20 cellular contexts compared by ENCODE assay signal in the genomic region with DNA sequence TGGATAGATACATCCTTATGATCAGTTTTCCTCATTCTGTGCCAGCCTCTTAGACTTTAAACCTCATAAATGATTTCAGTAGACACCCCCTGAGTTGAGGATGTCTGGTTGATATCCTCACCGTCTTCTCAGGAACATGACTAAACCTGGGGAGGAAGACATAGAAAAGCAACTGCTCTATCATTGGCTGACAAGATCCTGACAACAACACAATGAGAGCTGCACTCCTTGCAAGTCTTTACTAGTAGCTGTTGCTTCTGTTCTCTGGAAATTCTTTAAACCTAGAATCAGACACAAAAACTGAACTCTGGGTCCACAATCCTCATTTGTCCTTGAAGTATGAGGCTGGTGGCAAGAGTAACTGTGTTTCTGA.
DNase-seq lines count a peak whose midpoint lies in the region; ATAC-seq and TF ChIP-seq lines count a peak whose summit lies in the region.
"Had no signal": no experiment of that assay in that cellular context is flagged by ENCODE, and none has a peak within 500 bp of the region (broad histone marks: within the 10 kb centered on the region; RNA-seq: fewer than 3 reads in every experiment).

No MANE protein-coding gene starts in this region.

- no peaks in the 10 kb centered on the region for H4K20me1 ChIP-seq in OCI-LY3 (ENCODE audit: insufficient read depth, low read length)

- DNase-seq in activated CD4-positive, alpha-beta T cell treated with anti-CD3 and anti-CD28 coated beads, Interleukin-2, amount 10 ng/mL, durations not matched to agents 24 days and 14 days: peak; percentile 57
- no peak for DNase-seq in activated CD4-positive, alpha-beta T cell treated with anti-CD3 and anti-CD28 coated beads, Interleukin-2, amount 50 U/mL, for 1 hour
- no peak for DNase-seq in activated naive CD8-positive, alpha-beta T cell treated with anti-CD3 and anti-CD28 coated beads, Interleukin-2, amount 50 U/mL, for 24 hours
- DNase-seq in naive thymus-derived CD8-positive, alpha-beta T cell: no peak
- DNase-seq in SIG-M5 (lab: John Stamatoyannopoulos, UW) (no peak), DMS79 (lab: John Stamatoyannopoulos, UW) (no peak)
- DNase-seq: GDM1; Karpas-422; NCI-H1105; NCI-H510A treated with DMSO at 0.1 percent for 48 hours; nephron progenitor cell; posterior cingulate gyrus; stimulated activated CD4-positive, alpha-beta T cell treated with anti-CD3 and anti-CD28 coated beads, Interleukin-1b, Interleukin-23, amount 100 ng/mL, for 48 hours had no signal

- no peak overlapping the region for H3K9ac ChIP-seq in OCI-LY3 (ENCODE audit: low read length)

- peak overlapping the region; percentile 65 for H3K4me2 ChIP-seq in OCI-LY3 (ENCODE audit: low read length)
- H3K4me2 ChIP-seq: A549 had no signal

- no peak overlapping the region for H3K4me3 ChIP-seq in OCI-LY3 (ENCODE audit: low read length)
- H3K4me3 ChIP-seq: A549, breast epithelium, esophagus muscularis mucosa, GM12878 had no signal

- peaks cover 16% of the 10 kb centered on the region for H3K4me1 Mint-ChIP-seq in activated CD4-positive, alpha-beta T cell treated with anti-CD3 and anti-CD28 coated beads, Interleukin-2, amount 10 ng/mL, durations not matched to agents 24 days and 14 days
- peaks cover 13% of the 10 kb centered on the region for H3K4me1 Mint-ChIP-seq in activated naive CD8-positive, alpha-beta T cell treated with anti-CD3 and anti-CD28 coated beads, Interleukin-2, amount 50 U/mL, for 24 hours
- peaks cover 7 to 16% (median 15%) of the 10 kb centered on the region in 4 donors for H3K4me1 Mint-ChIP-seq in naive thymus-derived CD8-positive, alpha-beta T cell
- H3K4me1 Mint-ChIP-seq: nephron progenitor cell had no signal

- peaks cover 1% of the 10 kb centered on the region for H3K36me3 Mint-ChIP-seq in activated CD4-positive, alpha-beta T cell treated with anti-CD3 and anti-CD28 coated beads, Interleukin-2, amount 10 ng/mL, durations not matched to agents 24 days and 14 days (ENCODE audit: low read depth)
- H3K36me3 Mint-ChIP-seq in activated naive CD8-positive, alpha-beta T cell treated with anti-CD3 and anti-CD28 coated beads, Interleukin-2, amount 50 U/mL, for 24 hours (ENCODE audit: low read depth): no peaks in the 10 kb centered on the region
- no peaks in the 10 kb centered on the region for H3K36me3 Mint-ChIP-seq in naive thymus-derived CD8-positive, alpha-beta T cell

- H3K27ac ChIP-seq in OCI-LY3 (ENCODE audit: low read length): peak overlapping the region; percentile 24; the same call in 1 of the 2 replicates
- H3K27ac ChIP-seq: A549, breast epithelium, esophagus muscularis mucosa had no signal

- 0 out of 2 replicates have a peak overlapping the region, but pooled peaks have one; percentile 9 for H2AFZ ChIP-seq in OCI-LY3 (ENCODE audit: low read depth, low read length)

- peak overlapping the region; percentile 84 for H3K27ac Mint-ChIP-seq in activated CD4-positive, alpha-beta T cell treated with anti-CD3 and anti-CD28 coated beads, Interleukin-2, amount 10 ng/mL, durations not matched to agents 24 days and 14 days
- peak overlapping the region; percentile 85 for H3K27ac Mint-ChIP-seq in activated naive CD8-positive, alpha-beta T cell treated with anti-CD3 and anti-CD28 coated beads, Interleukin-2, amount 50 U/mL, for 24 hours
- peak overlapping the region in 9 of 10 donors; percentile 79 to 98 (median 92) for H3K27ac Mint-ChIP-seq in naive thymus-derived CD8-positive, alpha-beta T cell
- H3K27ac Mint-ChIP-seq: nephron progenitor cell had no signal

- intact Hi-C loops in activated CD4-positive, alpha-beta T cell treated with anti-CD3 and anti-CD28 coated beads, Interleukin-2, amount 10 ng/mL, durations not matched to agents 24 days and 14 days (cut with micrococcal nuclease): loop anchor here (5.0 kb wide), 1 partner anchor 434 kb away; no protein-coding TSS in a partner anchor

- H3K4me1 ChIP-seq in OCI-LY3 (ENCODE audit: low read length): peaks cover 31% of the 10 kb centered on the region
- H3K4me1 ChIP-seq: A549, breast epithelium, esophagus muscularis mucosa had no signal

- H3K4me3 Mint-ChIP-seq in activated CD4-positive, alpha-beta T cell treated with anti-CD3 and anti-CD28 coated beads, Interleukin-2, amount 10 ng/mL, durations not matched to agents 24 days and 14 days: peak overlapping the region; percentile 83
- peak overlapping the region; percentile 79 for H3K4me3 Mint-ChIP-seq in activated naive CD8-positive, alpha-beta T cell treated with anti-CD3 and anti-CD28 coated beads, Interleukin-2, amount 50 U/mL, for 24 hours
- peak overlapping the region; percentile 61 to 91 (median 84) for H3K4me3 Mint-ChIP-seq in naive thymus-derived CD8-positive, alpha-beta T cell
- H3K4me3 Mint-ChIP-seq: nephron progenitor cell had no signal

- no peak for TF ChIP-seq CTCF in OCI-LY3 (IDR thresholded peaks at IDR 0.05; ENCODE audit: low read depth, low read length)

- peaks cover 12% of the 10 kb centered on the region; the same call in 1 of the 2 replicates for H3K27me3 ChIP-seq in OCI-LY3 (ENCODE audit: low read depth, low read length)
- H3K27me3 ChIP-seq: breast epithelium, esophagus muscularis mucosa had no signal

- H3K9me3 ChIP-seq in OCI-LY3 (ENCODE audit: insufficient read depth, low read length): no peaks in the 10 kb centered on the region
- H3K9me3 ChIP-seq: A549, breast epithelium, esophagus muscularis mucosa had no signal

- peaks cover 4% of the 10 kb centered on the region for H3K27me3 Mint-ChIP-seq in activated CD4-positive, alpha-beta T cell treated with anti-CD3 and anti-CD28 coated beads, Interleukin-2, amount 10 ng/mL, durations not matched to agents 24 days and 14 days
- no peaks in the 10 kb centered on the region for H3K27me3 Mint-ChIP-seq in activated naive CD8-positive, alpha-beta T cell treated with anti-CD3 and anti-CD28 coated beads, Interleukin-2, amount 50 U/mL, for 24 hours
- no peaks in the 10 kb centered on the region for H3K27me3 Mint-ChIP-seq in naive thymus-derived CD8-positive, alpha-beta T cell

- no peaks in the 10 kb centered on the region for H3K36me3 ChIP-seq in OCI-LY3 (replicated peaks; ENCODE audit: low read depth, low read length)
- H3K36me3 ChIP-seq: breast epithelium, esophagus muscularis mucosa had no signal

- peak; percentile 63 for ATAC-seq in activated naive CD8-positive, alpha-beta T cell treated with anti-CD3 and anti-CD28 coated beads, Interleukin-2, amount 50 U/mL, for 24 hours
- peak; percentile 43 to 69 for ATAC-seq in naive thymus-derived CD8-positive, alpha-beta T cell
- no peak for ATAC-seq in GM18868 (IDR thresholded peaks at IDR 0.05; ENCODE audit: unreplicated experiment)
- ATAC-seq: A549, Right ventricle myocardium inferior had no signal

- H3K79me2 ChIP-seq in OCI-LY3 (ENCODE audit: low read length): no peaks in the 10 kb centered on the region

- POLR2A ChIA-PET in naive thymus-derived CD8-positive, alpha-beta T cell (lab: Charles Lee): interaction anchor here (1.0 to 2.4 kb wide), 5 partner anchors 386 to 446 kb away, joined by 3 to 11 read pairs (median 4); no protein-coding TSS in a partner anchor

- no peaks in the 10 kb centered on the region for H3K9me3 Mint-ChIP-seq in activated CD4-positive, alpha-beta T cell treated with anti-CD3 and anti-CD28 coated beads, Interleukin-2, amount 10 ng/mL, durations not matched to agents 24 days and 14 days
- no peaks in the 10 kb centered on the region for H3K9me3 Mint-ChIP-seq in activated naive CD8-positive, alpha-beta T cell treated with anti-CD3 and anti-CD28 coated beads, Interleukin-2, amount 50 U/mL, for 24 hours
- no peaks in the 10 kb centered on the region for H3K9me3 Mint-ChIP-seq in naive thymus-derived CD8-positive, alpha-beta T cell
